ENCODE assay signal across 18 cellular contexts in genomic region chr22:34709641-34710040, GRCh38.
DNase-seq lines count a peak whose midpoint lies in the region; ATAC-seq and TF ChIP-seq lines count a peak whose summit lies in the region.
"Had no signal": no experiment of that assay in that cellular context is flagged by ENCODE, and none has a peak within 500 bp of the region (broad histone marks: within the 10 kb centered on the region; RNA-seq: fewer than 3 reads in every experiment).

No MANE protein-coding gene starts in this region.

- H3K27me3 ChIP-seq in smooth muscle cell (ENCODE audit: low read depth) = peaks cover 10% of the 10 kb centered on the region

- WGBS in smooth muscle cell (ENCODE audit: low lambda C conversion rate) = 53% methylated on average over 2 of the region's 2 CpGs

- no peak overlapping the region for H3K4me2 ChIP-seq in smooth muscle cell

- H3K4me1 ChIP-seq in smooth muscle cell (ENCODE audit: low read depth) = no peaks in the 10 kb centered on the region
- H3K4me1 ChIP-seq: HAP-1 had no signal

- H3K9ac ChIP-seq in smooth muscle cell (ENCODE audit: low read depth) = no peak overlapping the region

- H4K20me1 ChIP-seq in smooth muscle cell (ENCODE audit: low read depth) = no peaks in the 10 kb centered on the region

- TF ChIP-seq CTCF in smooth muscle cell (IDR thresholded peaks at IDR 0.05; ENCODE audit: borderline replicate concordance, insufficient read depth, poor library complexity, severe bottlenecking) = no peak

- DNase-seq in HT1080 (ENCODE audit: low read depth) (peak; percentile 78), RPMI7951 (ENCODE audit: low read depth) (peak; percentile 62), islet precursor cell (peak; percentile 85), smooth muscle cell (lab: John Stamatoyannopoulos, UW; ENCODE audit: unreplicated experiment) (no peak), SKM-1 treated with dmso at 0.1 percent for 144 hours (lab: John Stamatoyannopoulos, UW; ENCODE audit: unreplicated experiment) (no peak)
- DNase-seq in stimulated activated CD4-positive, alpha-beta T cell treated with anti-CD3 and anti-CD28 coated beads, Interleukin-2, amount 100 ng/mL, for 48 hours = no peak
- DNase-seq: CD4-positive, CD25-positive, alpha-beta regulatory T cell; DMS53; GOT3; HFFc6; KBM-7; MM.1S; NCI-H2029; NCI-H2227 treated with DMSO at 0.1 percent for 48 hours; NCI-H526 treated with DMSO at 0.1 percent for 48 hours; SHP77 treated with DMSO at 0.1 percent for 48 hours had no signal

- no peaks in the 10 kb centered on the region for H3K36me3 ChIP-seq in smooth muscle cell (ENCODE audit: low read depth)
- H3K36me3 ChIP-seq: HAP-1 had no signal

- no peak overlapping the region for H2AFZ ChIP-seq in smooth muscle cell (ENCODE audit: low read depth)

- H3K79me2 ChIP-seq in smooth muscle cell (ENCODE audit: low read depth) = no peaks in the 10 kb centered on the region

- H3K27ac ChIP-seq in smooth muscle cell (ENCODE audit: low read depth) = peak overlapping the region; percentile 44

- no peak overlapping the region for H3K4me3 ChIP-seq in smooth muscle cell
- H3K4me3 ChIP-seq: HAP-1 had no signal

- H3K9me3 ChIP-seq in smooth muscle cell (replicated peaks; ENCODE audit: low read depth) = no peaks in the 10 kb centered on the region
- H3K9me3 ChIP-seq: HAP-1 had no signal

- no peak for ATAC-seq in HG02678 (IDR thresholded peaks at IDR 0.05; ENCODE audit: unreplicated experiment)

- no peaks in the 10 kb centered on the region for H3F3A ChIP-seq in smooth muscle cell (ENCODE audit: low read depth)

Comparison
In these comparisons a context has a peak if more than half of its experiments do, and no peak if none do; other contexts are left out.
1. DNase-seq: peak in HT1080 (single experiment), RPMI7951 (single experiment) and islet precursor cell (single experiment); none in smooth muscle cell (single experiment), stimulated activated CD4-positive, alpha-beta T cell treated with anti-CD3 and anti-CD28 coated beads, Interleukin-2, amount 100 ng/mL, for 48 hours (0 of 2) and SKM-1 treated with dmso at 0.1 percent for 144 hours (single experiment).